ENCODE assay signal across 1 cellular context in the genomic region with DNA sequence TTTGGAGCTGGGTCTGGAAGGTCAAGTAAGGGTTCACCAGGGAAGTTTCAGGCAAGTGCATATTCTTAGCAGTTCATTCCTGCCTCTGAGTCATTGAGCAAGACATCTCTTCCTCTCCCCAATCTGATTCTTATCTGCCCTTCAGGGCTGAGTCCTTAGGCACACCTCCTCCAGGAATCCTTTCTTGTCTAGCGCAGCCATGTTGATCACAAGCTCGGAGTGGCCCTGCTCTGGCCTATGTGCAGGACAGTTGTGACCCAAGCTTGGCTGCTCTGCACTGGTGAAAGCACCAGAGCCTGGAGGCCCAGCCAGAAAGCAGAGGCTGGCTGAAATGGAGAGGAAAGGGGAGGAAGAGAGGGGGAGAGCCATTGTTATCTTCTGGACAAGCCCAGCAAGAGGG.
TF ChIP-seq lines count a peak whose summit lies in the region.

No MANE protein-coding gene starts in this region.

TF ChIP-seq in K562, 482 proteins besides CTCF, POLR2A, EP300 and RAD21 (continued from another document and continues in another):
- TF ChIP-seq, protein P1, sequence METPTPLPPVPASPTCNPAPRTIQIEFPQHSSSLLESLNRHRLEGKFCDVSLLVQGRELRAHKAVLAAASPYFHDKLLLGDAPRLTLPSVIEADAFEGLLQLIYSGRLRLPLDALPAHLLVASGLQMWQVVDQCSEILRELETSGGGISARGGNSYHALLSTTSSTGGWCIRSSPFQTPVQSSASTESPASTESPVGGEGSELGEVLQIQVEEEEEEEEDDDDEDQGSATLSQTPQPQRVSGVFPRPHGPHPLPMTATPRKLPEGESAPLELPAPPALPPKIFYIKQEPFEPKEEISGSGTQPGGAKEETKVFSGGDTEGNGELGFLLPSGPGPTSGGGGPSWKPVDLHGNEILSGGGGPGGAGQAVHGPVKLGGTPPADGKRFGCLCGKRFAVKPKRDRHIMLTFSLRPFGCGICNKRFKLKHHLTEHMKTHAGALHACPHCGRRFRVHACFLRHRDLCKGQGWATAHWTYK (CRISPR knock-in tag; IDR thresholded peaks at IDR 0.05): peak; percentile 45; the same call in 1 of the 2 replicates
- no peak for TF ChIP-seq NCOA4 (IDR thresholded peaks at IDR 0.05; ENCODE audit: partially characterized antibody)
- TF ChIP-seq ATF1 (CRISPR knock-in tag; IDR thresholded peaks at IDR 0.05): no peak
- peak; percentile 35; the same call in 1 of the 2 replicates for TF ChIP-seq ATF1 (tag; IDR thresholded peaks at IDR 0.05)
- 0 out of 2 replicates have a peak, but pooled peaks have one; percentile 44 for TF ChIP-seq ZNF24 (IDR thresholded peaks at IDR 0.05)
- peak; percentile 21 to 75 (median 30) for TF ChIP-seq YY1 (IDR thresholded peaks at IDR 0.05; ENCODE audit: borderline replicate concordance in 1 of 3, control insufficient read depth in 1 of 3, extremely low read depth in 1 of 3, insufficient read depth in 3 of 3, insufficient read length in 1 of 3, insufficient replicate concordance in 2 of 3, low read depth in 1 of 3, low read length in 2 of 3)
- TF ChIP-seq, protein P2, sequence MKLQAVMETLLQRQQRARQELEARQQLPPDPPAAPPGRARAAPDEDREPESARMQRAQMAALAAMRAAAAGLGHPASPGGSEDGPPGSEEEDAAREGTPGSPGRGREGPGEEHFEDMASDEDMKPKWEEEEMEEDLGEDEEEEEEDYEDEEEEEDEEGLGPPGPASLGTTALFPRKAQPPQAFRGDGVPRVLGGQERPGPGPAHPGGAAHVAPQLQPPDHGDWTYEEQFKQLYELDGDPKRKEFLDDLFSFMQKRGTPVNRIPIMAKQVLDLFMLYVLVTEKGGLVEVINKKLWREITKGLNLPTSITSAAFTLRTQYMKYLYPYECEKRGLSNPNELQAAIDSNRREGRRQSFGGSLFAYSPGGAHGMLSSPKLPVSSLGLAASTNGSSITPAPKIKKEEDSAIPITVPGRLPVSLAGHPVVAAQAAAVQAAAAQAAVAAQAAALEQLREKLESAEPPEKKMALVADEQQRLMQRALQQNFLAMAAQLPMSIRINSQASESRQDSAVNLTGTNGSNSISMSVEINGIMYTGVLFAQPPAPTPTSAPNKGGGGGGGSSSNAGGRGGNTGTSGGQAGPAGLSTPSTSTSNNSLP (IDR thresholded peaks at IDR 0.05; ENCODE audit: borderline replicate concordance, low read depth, low read length): peak; percentile 77; the same call in 1 of the 2 replicates
- TF ChIP-seq KDM1A (IDR thresholded peaks at IDR 0.05): peak in 1 of 2 experiments; percentile 1; a peak in 1 of 4 replicates
- TF ChIP-seq GATA2 (CRISPR knock-in tag; IDR thresholded peaks at IDR 0.05): peak; percentile 85
- TF ChIP-seq PML (IDR thresholded peaks at IDR 0.05; ENCODE audit: low read length): 0 out of 2 replicates have a peak, but pooled peaks have one; percentile 18
- TF ChIP-seq L3MBTL2 (IDR thresholded peaks at IDR 0.05): 0 out of 2 replicates have a peak, but pooled peaks have one; percentile 25
- peak; percentile 64 for TF ChIP-seq TAF7 (tag; IDR thresholded peaks at IDR 0.05)
- TF ChIP-seq DMBX1 (CRISPR knock-in tag; IDR thresholded peaks at IDR 0.05; ENCODE audit: borderline replicate concordance): 0 out of 2 replicates have a peak, but pooled peaks have one; percentile 52
- no peak for TF ChIP-seq ZNF695 (CRISPR knock-in tag; IDR thresholded peaks at IDR 0.05)
- TF ChIP-seq RFX5 (IDR thresholded peaks at IDR 0.05; ENCODE audit: low read depth, low read length): no peak
- TF ChIP-seq, protein P3, sequence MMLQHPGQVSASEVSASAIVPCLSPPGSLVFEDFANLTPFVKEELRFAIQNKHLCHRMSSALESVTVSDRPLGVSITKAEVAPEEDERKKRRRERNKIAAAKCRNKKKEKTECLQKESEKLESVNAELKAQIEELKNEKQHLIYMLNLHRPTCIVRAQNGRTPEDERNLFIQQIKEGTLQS (IDR thresholded peaks at IDR 0.05): peak; percentile 77
- TF ChIP-seq, protein P3 (CRISPR knock-in tag; conservative IDR thresholded peaks at IDR 0.05): no peak
- TF ChIP-seq SMAD4 (CRISPR knock-in tag; conservative IDR thresholded peaks at IDR 0.05): peak; percentile 37; the same call in 1 of the 2 replicates
- peak in 1 of 2 experiments; percentile 32; a peak in 1 of 4 replicates for TF ChIP-seq HDAC1 (IDR thresholded peaks at IDR 0.05)
- TF ChIP-seq, protein P4, sequence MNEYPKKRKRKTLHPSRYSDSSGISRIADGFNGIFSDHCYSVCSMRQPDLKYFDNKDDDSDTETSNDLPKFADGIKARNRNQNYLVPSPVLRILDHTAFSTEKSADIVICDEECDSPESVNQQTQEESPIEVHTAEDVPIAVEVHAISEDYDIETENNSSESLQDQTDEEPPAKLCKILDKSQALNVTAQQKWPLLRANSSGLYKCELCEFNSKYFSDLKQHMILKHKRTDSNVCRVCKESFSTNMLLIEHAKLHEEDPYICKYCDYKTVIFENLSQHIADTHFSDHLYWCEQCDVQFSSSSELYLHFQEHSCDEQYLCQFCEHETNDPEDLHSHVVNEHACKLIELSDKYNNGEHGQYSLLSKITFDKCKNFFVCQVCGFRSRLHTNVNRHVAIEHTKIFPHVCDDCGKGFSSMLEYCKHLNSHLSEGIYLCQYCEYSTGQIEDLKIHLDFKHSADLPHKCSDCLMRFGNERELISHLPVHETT (CRISPR knock-in tag; conservative IDR thresholded peaks at IDR 0.05 in 1 of 2, IDR thresholded peaks at IDR 0.05 in 1 of 2): peak in 1 of 2 experiments; percentile 79; a peak in 2 of 4 replicates
- TF ChIP-seq MTA2 (IDR thresholded peaks at IDR 0.05; ENCODE audit: low read depth): 0 out of 2 replicates have a peak, but pooled peaks have one; percentile 8
- TF ChIP-seq TBP (optimal IDR thresholded peaks at IDR 0.05; ENCODE audit: low read depth, low read length): peak; percentile 41
- no peak for TF ChIP-seq SAP30 (IDR thresholded peaks at IDR 0.05; ENCODE audit: borderline replicate concordance, insufficient read depth, low read depth, low read length, poor library complexity, severe bottlenecking)
- peak; percentile 93 for TF ChIP-seq JUND (IDR thresholded peaks at IDR 0.05; ENCODE audit: borderline replicate concordance, low read depth, low read length)
- TF ChIP-seq JUND (tag; IDR thresholded peaks at IDR 0.05; ENCODE audit: borderline replicate concordance, low read depth, low read length): peak; percentile 92; the same call in 2 of the 3 replicates
- TF ChIP-seq FOXK2 (conservative IDR thresholded peaks at IDR 0.05 in 1 of 2, IDR thresholded peaks at IDR 0.05 in 1 of 2; ENCODE audit: low read depth in 2 of 2): peak; percentile 39 to 44; a peak in 2 of 4 replicates
- TF ChIP-seq CEBPG (CRISPR knock-in tag; IDR thresholded peaks at IDR 0.05): peak; percentile 67
- TF ChIP-seq CEBPG (tag; conservative IDR thresholded peaks at IDR 0.05 in 1 of 2, IDR thresholded peaks at IDR 0.05 in 1 of 2): peak; percentile 70 to 80
- no peak for TF ChIP-seq CBX8 (IDR thresholded peaks at IDR 0.05; ENCODE audit: borderline replicate concordance, extremely low read depth, low read depth, low read length, poor library complexity, severe bottlenecking)
- peak; percentile 74; the same call in 1 of the 2 replicates for TF ChIP-seq ZNF584 (CRISPR knock-in tag; IDR thresholded peaks at IDR 0.05; ENCODE audit: low read depth)
- TF ChIP-seq FOXJ2 (tag; IDR thresholded peaks at IDR 0.05): no peak
- TF ChIP-seq, protein P5, sequence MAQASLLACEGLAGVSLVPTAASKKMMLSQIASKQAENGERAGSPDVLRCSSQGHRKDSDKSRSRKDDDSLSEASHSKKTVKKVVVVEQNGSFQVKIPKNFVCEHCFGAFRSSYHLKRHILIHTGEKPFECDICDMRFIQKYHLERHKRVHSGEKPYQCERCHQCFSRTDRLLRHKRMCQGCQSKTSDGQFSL (CRISPR knock-in tag; IDR thresholded peaks at IDR 0.05): no peak
- TF ChIP-seq, protein P5 (tag; IDR thresholded peaks at IDR 0.05): no peak
- TF ChIP-seq ETV1 (tag; conservative IDR thresholded peaks at IDR 0.05; ENCODE audit: low read depth): peak; percentile 50; the same call in 1 of the 2 replicates
- 0 out of 2 replicates have a peak, but pooled peaks have one; percentile 26 for TF ChIP-seq LEF1 (IDR thresholded peaks at IDR 0.05)
- TF ChIP-seq, protein P6, sequence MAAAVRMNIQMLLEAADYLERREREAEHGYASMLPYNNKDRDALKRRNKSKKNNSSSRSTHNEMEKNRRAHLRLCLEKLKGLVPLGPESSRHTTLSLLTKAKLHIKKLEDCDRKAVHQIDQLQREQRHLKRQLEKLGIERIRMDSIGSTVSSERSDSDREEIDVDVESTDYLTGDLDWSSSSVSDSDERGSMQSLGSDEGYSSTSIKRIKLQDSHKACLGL (CRISPR knock-in tag; IDR thresholded peaks at IDR 0.05; ENCODE audit: borderline replicate concordance, poor library complexity, severe bottlenecking): no peak
- peak; percentile 78; the same call in 1 of the 2 replicates for TF ChIP-seq SMARCC2 (IDR thresholded peaks at IDR 0.05; ENCODE audit: low read depth)
- TF ChIP-seq, protein P7, sequence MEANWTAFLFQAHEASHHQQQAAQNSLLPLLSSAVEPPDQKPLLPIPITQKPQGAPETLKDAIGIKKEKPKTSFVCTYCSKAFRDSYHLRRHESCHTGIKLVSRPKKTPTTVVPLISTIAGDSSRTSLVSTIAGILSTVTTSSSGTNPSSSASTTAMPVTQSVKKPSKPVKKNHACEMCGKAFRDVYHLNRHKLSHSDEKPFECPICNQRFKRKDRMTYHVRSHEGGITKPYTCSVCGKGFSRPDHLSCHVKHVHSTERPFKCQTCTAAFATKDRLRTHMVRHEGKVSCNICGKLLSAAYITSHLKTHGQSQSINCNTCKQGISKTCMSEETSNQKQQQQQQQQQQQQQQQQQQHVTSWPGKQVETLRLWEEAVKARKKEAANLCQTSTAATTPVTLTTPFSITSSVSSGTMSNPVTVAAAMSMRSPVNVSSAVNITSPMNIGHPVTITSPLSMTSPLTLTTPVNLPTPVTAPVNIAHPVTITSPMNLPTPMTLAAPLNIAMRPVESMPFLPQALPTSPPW (CRISPR knock-in tag; IDR thresholded peaks at IDR 0.05): peak; percentile 41; the same call in 1 of the 2 replicates
- peak; percentile 81 for TF ChIP-seq ARID1B (IDR thresholded peaks at IDR 0.05)
- TF ChIP-seq RBFOX2 (IDR thresholded peaks at IDR 0.05; ENCODE audit: low read depth, low read length): peak; percentile 51
- TF ChIP-seq TEAD1 (CRISPR knock-in tag; IDR thresholded peaks at IDR 0.05): peak; percentile 28 to 58; a peak in 1 of 4 replicates
- TF ChIP-seq, protein P8, sequence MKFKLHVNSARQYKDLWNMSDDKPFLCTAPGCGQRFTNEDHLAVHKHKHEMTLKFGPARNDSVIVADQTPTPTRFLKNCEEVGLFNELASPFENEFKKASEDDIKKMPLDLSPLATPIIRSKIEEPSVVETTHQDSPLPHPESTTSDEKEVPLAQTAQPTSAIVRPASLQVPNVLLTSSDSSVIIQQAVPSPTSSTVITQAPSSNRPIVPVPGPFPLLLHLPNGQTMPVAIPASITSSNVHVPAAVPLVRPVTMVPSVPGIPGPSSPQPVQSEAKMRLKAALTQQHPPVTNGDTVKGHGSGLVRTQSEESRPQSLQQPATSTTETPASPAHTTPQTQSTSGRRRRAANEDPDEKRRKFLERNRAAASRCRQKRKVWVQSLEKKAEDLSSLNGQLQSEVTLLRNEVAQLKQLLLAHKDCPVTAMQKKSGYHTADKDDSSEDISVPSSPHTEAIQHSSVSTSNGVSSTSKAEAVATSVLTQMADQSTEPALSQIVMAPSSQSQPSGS (CRISPR knock-in tag; IDR thresholded peaks at IDR 0.05): no peak
- no peak for TF ChIP-seq PHTF2 (CRISPR knock-in tag; IDR thresholded peaks at IDR 0.05)
- TF ChIP-seq HDAC6 (IDR thresholded peaks at IDR 0.05; ENCODE audit: low read depth, low read length): no peak
- TF ChIP-seq MXI1 (IDR thresholded peaks at IDR 0.05; ENCODE audit: low read depth, low read length): no peak
- no peak for TF ChIP-seq ZSCAN29 (IDR thresholded peaks at IDR 0.05)
- no peak for TF ChIP-seq MTF1 (CRISPR knock-in tag; IDR thresholded peaks at IDR 0.05; ENCODE audit: borderline replicate concordance)
- TF ChIP-seq SOX6 (IDR thresholded peaks at IDR 0.05): 0 out of 2 replicates have a peak, but pooled peaks have one; percentile 43
- TF ChIP-seq MTA3 (IDR thresholded peaks at IDR 0.05; ENCODE audit: borderline replicate concordance): peak; percentile 38; the same call in 1 of the 2 replicates
- TF ChIP-seq MYC (IDR thresholded peaks at IDR 0.05; ENCODE audit: low read depth, low read length): 0 out of 2 replicates have a peak, but pooled peaks have one; percentile 22
- no peak for TF ChIP-seq MYC (CRISPR knock-in tag; IDR thresholded peaks at IDR 0.05; ENCODE audit: borderline replicate concordance, low read depth)
- TF ChIP-seq EGR1 (conservative IDR thresholded peaks at IDR 0.05): no peak
- peak; percentile 58; the same call in 1 of the 2 replicates for TF ChIP-seq TEAD4 (IDR thresholded peaks at IDR 0.05; ENCODE audit: low read length)
- no peak for TF ChIP-seq TEAD4 (CRISPR knock-in tag; IDR thresholded peaks at IDR 0.05; ENCODE audit: borderline replicate concordance)
- TF ChIP-seq, protein P9, sequence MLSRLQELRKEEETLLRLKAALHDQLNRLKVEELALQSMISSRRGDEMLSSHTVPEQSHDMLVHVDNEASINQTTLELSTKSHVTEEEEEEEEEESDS (CRISPR knock-in tag; IDR thresholded peaks at IDR 0.05): no peak
- TF ChIP-seq RUNX1 (IDR thresholded peaks at IDR 0.05; ENCODE audit: low read depth): no peak
- peak; percentile 28 to 39; a peak in 1 of 4 replicates for TF ChIP-seq MAZ (CRISPR knock-in tag; conservative IDR thresholded peaks at IDR 0.05 in 1 of 2, IDR thresholded peaks at IDR 0.05 in 1 of 2)
- TF ChIP-seq MEF2D (tag; conservative IDR thresholded peaks at IDR 0.05; ENCODE audit: low read depth): 0 out of 2 replicates have a peak, but pooled peaks have one; percentile 59
- 0 out of 4 replicates have a peak, but pooled peaks of 1 of the 2 experiments have one; percentile 18 for TF ChIP-seq ARNT (IDR thresholded peaks at IDR 0.05)
- TF ChIP-seq TFAM (CRISPR knock-in tag; conservative IDR thresholded peaks at IDR 0.05): no peak
- peak; percentile 91 for TF ChIP-seq FOSL1 (tag; conservative IDR thresholded peaks at IDR 0.05)
- TF ChIP-seq ZNF146 (CRISPR knock-in tag; IDR thresholded peaks at IDR 0.05; ENCODE audit: unreplicated experiment): no peak
- no peak for TF ChIP-seq SRSF1 (IDR thresholded peaks at IDR 0.05; ENCODE audit: low read depth, low read length)
- TF ChIP-seq JUN (IDR thresholded peaks at IDR 0.05; ENCODE audit: borderline replicate concordance, low read depth, low read length): peak; percentile 77; the same call in 1 of the 2 replicates
- no peak for TF ChIP-seq JUN (CRISPR knock-in tag; IDR thresholded peaks at IDR 0.05; ENCODE audit: borderline replicate concordance)
- TF ChIP-seq GTF2E2 (tag; IDR thresholded peaks at IDR 0.05): no peak
- no peak for TF ChIP-seq SP1 (CRISPR knock-in tag; IDR thresholded peaks at IDR 0.05)
- TF ChIP-seq HDAC3 (IDR thresholded peaks at IDR 0.05; ENCODE audit: borderline replicate concordance, partially characterized antibody): no peak
- TF ChIP-seq NFRKB (IDR thresholded peaks at IDR 0.05; ENCODE audit: low read depth): peak; percentile 89
- no peak for TF ChIP-seq PYGO2 (tag; IDR thresholded peaks at IDR 0.05)
